18 cellular contexts compared by ENCODE assay signal in genomic region chr5:107635276-107635675, GRCh38. TPM values are rescaled to one million over a fixed set of nuclear protein-coding genes. Genes with fewer than 3 reads are reported as not detected.
"Had no signal": no experiment of that assay in that cellular context is flagged by ENCODE, and none has a peak within 500 bp of the region (broad histone marks: within the 10 kb centered on the region; RNA-seq: fewer than 3 reads in every experiment).

No MANE protein-coding gene starts in this region.

- H3K4me1 Mint-ChIP-seq: activated naive CD4-positive, alpha-beta T cell treated with anti-CD3 and anti-CD28 coated beads, Interleukin-2, amount 10 ng/mL, durations not matched to agents 7 days and 5 days; activated T-helper 17 cell treated with anti-CD3 and anti-CD28 coated beads, Interleukin-2, amount 50 U/mL, for 72 hours; central memory CD8-positive, alpha-beta T cell had no signal

- ATAC-seq: activated T-helper 17 cell treated with anti-CD3 and anti-CD28 coated beads, Interleukin-2, amount 50 U/mL, for 72 hours had no signal

- H3K4me3 Mint-ChIP-seq: activated naive CD4-positive, alpha-beta T cell treated with anti-CD3 and anti-CD28 coated beads, Interleukin-2, amount 10 ng/mL, durations not matched to agents 7 days and 5 days; activated T-helper 17 cell treated with anti-CD3 and anti-CD28 coated beads, Interleukin-2, amount 50 U/mL, for 72 hours; brain; central memory CD8-positive, alpha-beta T cell; dendritic cell treated with granulocyte-macrophage colony-stimulating factor and Interleukin-4, amounts not matched to agents 40 ng/mL and 50 ng/mL, for 4 days; neural crest cell; stimulated activated naive CD8-positive, alpha-beta T cell treated with anti-CD3 and anti-CD28 coated beads, Interleukin-15, Interleukin-2, amounts not matched to agents 100 ng/mL and 50 ng/mL, for 24 hours had no signal

- H3K79me2 ChIP-seq: parathyroid adenoma had no signal

- H3K9me3 Mint-ChIP-seq: activated naive CD4-positive, alpha-beta T cell treated with anti-CD3 and anti-CD28 coated beads, Interleukin-2, amount 10 ng/mL, durations not matched to agents 7 days and 5 days; activated T-helper 17 cell treated with anti-CD3 and anti-CD28 coated beads, Interleukin-2, amount 50 U/mL, for 72 hours; brain; central memory CD8-positive, alpha-beta T cell; dendritic cell treated with granulocyte-macrophage colony-stimulating factor and Interleukin-4, amounts not matched to agents 40 ng/mL and 50 ng/mL, for 4 days; neural crest cell; stimulated activated naive CD8-positive, alpha-beta T cell treated with anti-CD3 and anti-CD28 coated beads, Interleukin-15, Interleukin-2, amounts not matched to agents 100 ng/mL and 50 ng/mL, for 24 hours had no signal

- H3K36me3 Mint-ChIP-seq: activated naive CD4-positive, alpha-beta T cell treated with anti-CD3 and anti-CD28 coated beads, Interleukin-2, amount 10 ng/mL, durations not matched to agents 7 days and 5 days; brain had no signal

- H3K27me3 Mint-ChIP-seq: activated naive CD4-positive, alpha-beta T cell treated with anti-CD3 and anti-CD28 coated beads, Interleukin-2, amount 10 ng/mL, durations not matched to agents 7 days and 5 days; dendritic cell treated with granulocyte-macrophage colony-stimulating factor and Interleukin-4, amounts not matched to agents 40 ng/mL and 50 ng/mL, for 4 days had no signal

- H3K27ac Mint-ChIP-seq: activated naive CD4-positive, alpha-beta T cell treated with anti-CD3 and anti-CD28 coated beads, Interleukin-2, amount 10 ng/mL, durations not matched to agents 7 days and 5 days; activated T-helper 17 cell treated with anti-CD3 and anti-CD28 coated beads, Interleukin-2, amount 50 U/mL, for 72 hours; brain; dendritic cell treated with granulocyte-macrophage colony-stimulating factor and Interleukin-4, amounts not matched to agents 40 ng/mL and 50 ng/mL, for 4 days; stimulated activated naive CD8-positive, alpha-beta T cell treated with anti-CD3 and anti-CD28 coated beads, Interleukin-15, Interleukin-2, amounts not matched to agents 100 ng/mL and 50 ng/mL, for 24 hours had no signal

- H3K4me1 ChIP-seq: parathyroid adenoma, testis had no signal

- H2AFZ ChIP-seq: parathyroid adenoma had no signal

- H3K9me3 ChIP-seq: left ventricle myocardium inferior, testis had no signal

- DNase-seq: activated CD4-positive, alpha-beta T cell treated with anti-CD3 and anti-CD28 coated beads, Interleukin-2, amount 50 U/mL, for 1 hour; activated naive CD4-positive, alpha-beta T cell treated with anti-CD3 and anti-CD28 coated beads, Interleukin-2, amount 10 ng/mL, durations not matched to agents 7 days and 5 days; activated T-cell treated with anti-CD3 and anti-CD28 coated beads for 4 hours; islet precursor cell; left ventricle myocardium inferior; mesendoderm; stimulated activated CD4-positive, alpha-beta T cell treated with anti-CD3 and anti-CD28 coated beads, Interleukin-15, amount 100 ng/mL, for 24 hours; stimulated activated CD4-positive, alpha-beta T cell treated with anti-CD3 and anti-CD28 coated beads, Interleukin-4, amount 100 ng/mL, for 24 hours; T-helper 2 cell; testis had no signal

- H3K36me3 ChIP-seq: left ventricle myocardium inferior had no signal

- H3K4me3 ChIP-seq: left ventricle myocardium inferior, testis had no signal

- H3K27ac ChIP-seq: left ventricle myocardium inferior, parathyroid adenoma, testis had no signal

- H3K27me3 ChIP-seq: testis had no signal

RNA-seq across cellular contexts. Expression of gene EFNA5, which starts 35.5 kb away (rescaled TPM):
- total RNA-seq: activated CD8-positive, alpha-beta memory T cell treated with anti-CD3 and anti-CD28 coated beads for 36 hours; activated T-helper 17 cell treated with anti-CD3 and anti-CD28 coated beads, Interleukin-2, amount 50 U/mL, for 72 hours had no signal
